9 cellular contexts compared by ENCODE assay signal in genomic region chr17:83173997-83174858, GRCh38.
DNase-seq lines count a peak whose midpoint lies in the region; ATAC-seq and TF ChIP-seq lines count a peak whose summit lies in the region.
"Had no signal": no experiment of that assay in that cellular context is flagged by ENCODE, and none has a peak within 500 bp of the region (broad histone marks: within the 10 kb centered on the region; RNA-seq: fewer than 3 reads in every experiment).

No MANE protein-coding gene starts in this region.

- no peaks in the 10 kb centered on the region for H3K9me3 Mint-ChIP-seq in endothelial cell (ENCODE audit: unreplicated experiment)
- H3K9me3 Mint-ChIP-seq: activated naive CD4-positive, alpha-beta T cell treated with anti-CD3 and anti-CD28 coated beads, Interleukin-2, amount 50 U/mL, for 24 hours had no signal

- H3K27me3 ChIP-seq in Panc1 (ENCODE audit: control insufficient read depth, insufficient read depth, low read length): peaks cover 4% of the 10 kb centered on the region; the same call in 1 of the 2 replicates
- H3K27me3 ChIP-seq in right lobe of liver: no peaks in the 10 kb centered on the region

- POLR2A ChIA-PET in Panc1 (lab: Charles Lee): no interaction called here

- intact Hi-C loops in Panc1 (cut with micrococcal nuclease; ENCODE audit: unreplicated experiment): no loop called here
- intact Hi-C loops in right lobe of liver (cut with DNase I): no loop called here

- H3K27ac ChIP-seq in Panc1 (ENCODE audit: low read length) (no peak overlapping the region), right lobe of liver (no peak overlapping the region)

- no peak overlapping the region for H3K27ac Mint-ChIP-seq in endothelial cell (ENCODE audit: unreplicated experiment)
- H3K27ac Mint-ChIP-seq: activated naive CD4-positive, alpha-beta T cell treated with anti-CD3 and anti-CD28 coated beads, Interleukin-2, amount 50 U/mL, for 24 hours had no signal

- no peak for TF ChIP-seq POLR2A in right lobe of liver (IDR thresholded peaks at IDR 0.05)

- in situ Hi-C loops in Panc1 (cut with HindIII; ENCODE audit: low pct_unique_long_range_greater_than_20kb, low sequenced_read_pairs): no loop called here

- H3K36me3 ChIP-seq in Panc1 (ENCODE audit: control insufficient read depth, insufficient read depth, low read length) (no peaks in the 10 kb centered on the region), right lobe of liver (no peaks in the 10 kb centered on the region)

- H3K4me3 ChIP-seq in Panc1 (ENCODE audit: low read depth in 2 of 2, low read length in 2 of 2): no peak overlapping the region
- H3K4me3 ChIP-seq in right lobe of liver: no peak overlapping the region

- WGBS in right lobe of liver (ENCODE audit: insufficient coverage, low coverage, low lambda C conversion rate, missing lambda C conversion rate): 76% methylated on average over 7 of the region's 24 CpGs

- H3K27me3 Mint-ChIP-seq in endothelial cell (ENCODE audit: unreplicated experiment): peaks cover 2% of the 10 kb centered on the region

- H3K4me1 Mint-ChIP-seq in endothelial cell (ENCODE audit: unreplicated experiment): no peaks in the 10 kb centered on the region
- H3K4me1 Mint-ChIP-seq: activated naive CD4-positive, alpha-beta T cell treated with anti-CD3 and anti-CD28 coated beads, Interleukin-2, amount 50 U/mL, for 24 hours had no signal

- H3K36me3 Mint-ChIP-seq in endothelial cell (ENCODE audit: low read depth, unreplicated experiment): no peaks in the 10 kb centered on the region
- H3K36me3 Mint-ChIP-seq: activated naive CD4-positive, alpha-beta T cell treated with anti-CD3 and anti-CD28 coated beads, Interleukin-2, amount 50 U/mL, for 24 hours had no signal

- no TSS peak for BruUV-seq in Panc1 (replicated peaks; lab: Mats Ljungman, UMichigan)

- H3K4me1 ChIP-seq in Panc1 (ENCODE audit: control insufficient read depth, insufficient read depth, low read length) (no peaks in the 10 kb centered on the region), right lobe of liver (peaks cover 0 to 7% (median 0%) of the 10 kb centered on the region in 4 donors)

- TF ChIP-seq CTCF in Panc1 (IDR thresholded peaks at IDR 0.05): no peak
- no peak for TF ChIP-seq CTCF in right lobe of liver (IDR thresholded peaks at IDR 0.05)
- no peak for TF ChIP-seq CTCF in endothelial cell (IDR thresholded peaks at IDR 0.05; ENCODE audit: unreplicated experiment)

- no peaks in the 10 kb centered on the region for H3K9me3 ChIP-seq in Panc1 (ENCODE audit: control insufficient read depth, insufficient read depth, low read depth, low read length)
- no peaks in the 10 kb centered on the region for H3K9me3 ChIP-seq in right lobe of liver

- ATAC-seq in GM19025 (IDR thresholded peaks at IDR 0.05; ENCODE audit: low read depth, unreplicated experiment): peak; percentile 73
- peak; percentile 49 for ATAC-seq in Panc1
- peak; percentile 51 to 89 (median 76) for ATAC-seq in right lobe of liver
- no peak for ATAC-seq in HG02884 (IDR thresholded peaks at IDR 0.05; ENCODE audit: unreplicated experiment)

- CTCF ChIA-PET in Panc1 (lab: Charles Lee): no interaction called here

- DNase-seq in AG20443 (ENCODE audit: low spot score) (peak; percentile 41), Panc1 (ENCODE audit: low read depth, low spot score) (no peak), right lobe of liver (peak in 2 of 3 donors; percentile 54 to 58), COLO829 (ENCODE audit: low spot score) (no peak), endothelial cell (ENCODE audit: low spot score) (no peak), NCI-H524 treated with DMSO at 0.1 percent for 48 hours (lab: John Stamatoyannopoulos, UW) (no peak)

- H3K4me3 Mint-ChIP-seq in endothelial cell (ENCODE audit: unreplicated experiment): no peak overlapping the region
- H3K4me3 Mint-ChIP-seq: activated naive CD4-positive, alpha-beta T cell treated with anti-CD3 and anti-CD28 coated beads, Interleukin-2, amount 50 U/mL, for 24 hours had no signal

Comparison
In these comparisons a context has a peak if more than half of its experiments do, and no peak if none do; other contexts are left out.
1. DNase-seq: peak in AG20443 (single experiment) and right lobe of liver (2 of 3); none in Panc1 (single experiment), COLO829 (single experiment), endothelial cell (single experiment) and NCI-H524 treated with DMSO at 0.1 percent for 48 hours (single experiment).